1 cellular context compared by ENCODE assay signal in genomic region chr3:87062685-87063084, GRCh38.
TF ChIP-seq lines count a peak whose summit lies in the region.

No MANE protein-coding gene starts in this region.

TF ChIP-seq in WTC11, 78 proteins besides CTCF, POLR2A, EP300 and RAD21 (continued from another document):
- TF ChIP-seq ZNF281 (CRISPR knock-in tag; IDR thresholded peaks at IDR 0.05) (no peak), MXD4 (CRISPR knock-in tag; IDR thresholded peaks at IDR 0.05; ENCODE audit: borderline replicate concordance) (no peak), USF1 (CRISPR knock-in tag; IDR thresholded peaks at IDR 0.05) (no peak), ZNF138 (CRISPR knock-in tag; conservative IDR thresholded peaks at IDR 0.05) (no peak), PREB (CRISPR knock-in tag; IDR thresholded peaks at IDR 0.05; ENCODE audit: borderline replicate concordance) (no peak), E2F1 (CRISPR knock-in tag; IDR thresholded peaks at IDR 0.05) (no peak), OVOL2 (CRISPR knock-in tag; IDR thresholded peaks at IDR 0.05; ENCODE audit: borderline replicate concordance) (no peak), CDX4 (CRISPR knock-in tag; IDR thresholded peaks at IDR 0.05; ENCODE audit: borderline replicate concordance) (no peak), NR1H2 (CRISPR knock-in tag; IDR thresholded peaks at IDR 0.05) (no peak), TEAD1 (CRISPR knock-in tag; IDR thresholded peaks at IDR 0.05) (no peak), CREB1 (CRISPR knock-in tag; IDR thresholded peaks at IDR 0.05) (no peak), ZNF263 (CRISPR knock-in tag; IDR thresholded peaks at IDR 0.05; ENCODE audit: low read depth) (no peak), PRDM15 (CRISPR knock-in tag; IDR thresholded peaks at IDR 0.05) (no peak)
